1 cellular context compared by ENCODE assay signal in genomic region chr18:51251625-51252024, GRCh38.
TF ChIP-seq lines count a peak whose summit lies in the region.

No MANE protein-coding gene starts in this region.

TF ChIP-seq in GM12878, 131 proteins besides CTCF, POLR2A, EP300 and RAD21 (continued from another document):
- no peak for TF ChIP-seq ZNF207 (IDR thresholded peaks at IDR 0.05; ENCODE audit: borderline replicate concordance)
- TF ChIP-seq, protein P1, sequence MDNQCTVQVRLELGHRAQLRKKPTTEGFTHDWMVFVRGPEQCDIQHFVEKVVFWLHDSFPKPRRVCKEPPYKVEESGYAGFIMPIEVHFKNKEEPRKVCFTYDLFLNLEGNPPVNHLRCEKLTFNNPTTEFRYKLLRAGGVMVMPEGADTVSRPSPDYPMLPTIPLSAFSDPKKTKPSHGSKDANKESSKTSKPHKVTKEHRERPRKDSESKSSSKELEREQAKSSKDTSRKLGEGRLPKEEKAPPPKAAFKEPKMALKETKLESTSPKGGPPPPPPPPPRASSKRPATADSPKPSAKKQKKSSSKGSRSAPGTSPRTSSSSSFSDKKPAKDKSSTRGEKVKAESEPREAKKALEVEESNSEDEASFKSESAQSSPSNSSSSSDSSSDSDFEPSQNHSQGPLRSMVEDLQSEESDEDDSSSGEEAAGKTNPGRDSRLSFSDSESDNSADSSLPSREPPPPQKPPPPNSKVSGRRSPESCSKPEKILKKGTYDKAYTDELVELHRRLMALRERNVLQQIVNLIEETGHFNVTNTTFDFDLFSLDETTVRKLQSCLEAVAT (IDR thresholded peaks at IDR 0.05) = 0 out of 2 replicates have a peak, but pooled peaks have one; percentile 17
- TF ChIP-seq BRCA1 (IDR thresholded peaks at IDR 0.05; ENCODE audit: low read depth, low read length) = no peak
